Comparison of ENCODE assay signal across 2 cellular contexts in the genomic region with DNA sequence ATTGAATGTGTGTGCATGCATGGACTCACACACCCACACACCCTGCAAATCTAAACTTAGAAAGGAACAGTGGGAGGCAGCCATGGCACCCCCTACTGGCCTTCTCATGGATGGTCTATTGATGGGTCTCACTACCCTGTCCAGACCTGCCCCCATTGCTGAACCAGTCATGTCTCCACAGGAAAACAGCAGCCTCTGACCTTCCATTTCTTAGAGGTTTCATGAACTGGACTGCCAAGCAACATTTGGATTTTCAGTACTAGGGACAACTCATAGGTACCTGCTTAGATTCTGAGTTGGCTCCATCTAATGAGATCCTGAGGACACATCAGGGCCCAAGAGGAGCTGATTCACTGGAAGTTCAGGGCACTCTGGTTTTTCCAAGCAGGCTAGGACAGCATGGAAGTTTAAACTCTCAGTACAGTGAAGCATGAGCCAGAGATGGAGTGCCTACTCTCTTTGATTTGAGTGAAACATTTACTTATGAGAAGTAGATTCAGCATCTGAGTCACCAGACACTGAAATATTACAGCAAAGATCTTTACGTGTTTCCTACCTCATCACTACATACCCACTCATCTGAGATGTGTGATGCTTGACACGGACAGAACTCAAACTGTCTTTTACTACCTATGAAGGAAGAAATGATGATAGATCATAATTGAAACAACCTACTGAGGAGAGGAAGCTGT.
TF ChIP-seq lines count a peak whose summit lies in the region.

No MANE protein-coding gene starts in this region.

TF ChIP-seq in SK-N-SH, 30 proteins besides CTCF, POLR2A, EP300 and RAD21 (continued from another document):
- TF ChIP-seq POLR2AphosphoS5 (IDR thresholded peaks at IDR 0.05; ENCODE audit: low read depth, low read length): no peak
- TF ChIP-seq FOXM1 (IDR thresholded peaks at IDR 0.05; ENCODE audit: low read depth): no peak

TF ChIP-seq in SK-N-SH treated with all-trans-retinoic acid at 6 μM for 48 hours, 23 proteins besides CTCF, POLR2A, EP300 and RAD21:
- TF ChIP-seq, protein P1, sequence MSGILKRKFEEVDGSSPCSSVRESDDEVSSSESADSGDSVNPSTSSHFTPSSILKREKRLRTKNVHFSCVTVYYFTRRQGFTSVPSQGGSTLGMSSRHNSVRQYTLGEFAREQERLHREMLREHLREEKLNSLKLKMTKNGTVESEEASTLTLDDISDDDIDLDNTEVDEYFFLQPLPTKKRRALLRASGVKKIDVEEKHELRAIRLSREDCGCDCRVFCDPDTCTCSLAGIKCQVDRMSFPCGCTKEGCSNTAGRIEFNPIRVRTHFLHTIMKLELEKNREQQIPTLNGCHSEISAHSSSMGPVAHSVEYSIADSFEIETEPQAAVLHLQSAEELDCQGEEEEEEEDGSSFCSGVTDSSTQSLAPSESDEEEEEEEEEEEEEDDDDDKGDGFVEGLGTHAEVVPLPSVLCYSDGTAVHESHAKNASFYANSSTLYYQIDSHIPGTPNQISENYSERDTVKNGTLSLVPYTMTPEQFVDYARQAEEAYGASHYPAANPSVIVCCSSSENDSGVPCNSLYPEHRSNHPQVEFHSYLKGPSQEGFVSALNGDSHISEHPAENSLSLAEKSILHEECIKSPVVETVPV (CRISPR knock-in tag; IDR thresholded peaks at IDR 0.05): no peak
- TF ChIP-seq CSDC2 (CRISPR knock-in tag; IDR thresholded peaks at IDR 0.05): no peak
- no peak for TF ChIP-seq ZNF565 (CRISPR knock-in tag; conservative IDR thresholded peaks at IDR 0.05; ENCODE audit: low read depth)
- TF ChIP-seq TCF4 (CRISPR knock-in tag; IDR thresholded peaks at IDR 0.05; ENCODE audit: borderline replicate concordance): no peak
- TF ChIP-seq BACH2 (CRISPR knock-in tag; IDR thresholded peaks at IDR 0.05; ENCODE audit: borderline replicate concordance): no peak
- TF ChIP-seq, protein P2, sequence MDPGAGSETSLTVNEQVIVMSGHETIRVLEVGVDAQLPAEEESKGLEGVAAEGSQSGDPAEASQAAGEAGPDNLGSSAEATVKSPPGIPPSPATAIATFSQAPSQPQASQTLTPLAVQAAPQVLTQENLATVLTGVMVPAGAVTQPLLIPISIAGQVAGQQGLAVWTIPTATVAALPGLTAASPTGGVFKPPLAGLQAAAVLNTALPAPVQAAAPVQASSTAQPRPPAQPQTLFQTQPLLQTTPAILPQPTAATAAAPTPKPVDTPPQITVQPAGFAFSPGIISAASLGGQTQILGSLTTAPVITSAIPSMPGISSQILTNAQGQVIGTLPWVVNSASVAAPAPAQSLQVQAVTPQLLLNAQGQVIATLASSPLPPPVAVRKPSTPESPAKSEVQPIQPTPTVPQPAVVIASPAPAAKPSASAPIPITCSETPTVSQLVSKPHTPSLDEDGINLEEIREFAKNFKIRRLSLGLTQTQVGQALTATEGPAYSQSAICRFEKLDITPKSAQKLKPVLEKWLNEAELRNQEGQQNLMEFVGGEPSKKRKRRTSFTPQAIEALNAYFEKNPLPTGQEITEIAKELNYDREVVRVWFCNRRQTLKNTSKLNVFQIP (CRISPR knock-in tag; IDR thresholded peaks at IDR 0.05; ENCODE audit: borderline replicate concordance, low read depth): no peak
- no peak for TF ChIP-seq SNAI2 (CRISPR knock-in tag; IDR thresholded peaks at IDR 0.05)
- no peak for TF ChIP-seq ESRRG (CRISPR knock-in tag; IDR thresholded peaks at IDR 0.05)
- no peak for TF ChIP-seq ARNTL (CRISPR knock-in tag; IDR thresholded peaks at IDR 0.05; ENCODE audit: borderline replicate concordance, low read depth)
- no peak for TF ChIP-seq TOX (CRISPR knock-in tag; IDR thresholded peaks at IDR 0.05; ENCODE audit: borderline replicate concordance)
